ENCODE assay signal across 1 cellular context in genomic region chr9:137146527-137146918, GRCh38.
TF ChIP-seq lines count a peak whose summit lies in the region.

No MANE protein-coding gene starts in this region.

TF ChIP-seq in PFSK-1, 5 proteins besides CTCF, POLR2A, EP300 and RAD21 (continued from another document):
- peak; percentile 53 to 85; a peak in 3 of 4 replicates for TF ChIP-seq REST (IDR thresholded peaks at IDR 0.05; ENCODE audit: insufficient read depth in 1 of 2, low read depth in 2 of 2, low read length in 2 of 2)
